Comparison of ENCODE assay signal across 8 cellular contexts in the genomic region with DNA sequence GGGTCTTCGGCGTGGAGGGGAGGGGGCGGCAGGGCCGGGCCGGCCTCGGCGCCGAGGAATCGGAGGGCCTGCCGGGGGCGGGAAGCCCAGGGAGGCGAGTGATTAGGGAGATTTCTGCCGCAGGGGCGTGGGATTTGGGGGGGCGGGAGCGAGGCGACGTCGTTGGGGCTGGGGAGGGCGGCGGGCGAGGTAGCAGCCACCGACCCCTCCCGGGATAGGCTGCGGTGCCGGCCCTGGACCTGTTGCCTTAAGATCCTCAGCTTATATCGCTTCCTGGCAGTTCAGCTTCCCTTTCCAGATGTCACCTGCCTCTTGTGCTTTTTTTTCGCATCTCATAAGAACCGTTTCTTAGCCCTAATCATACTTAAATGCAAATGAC. TPM values are rescaled to one million over a fixed set of nuclear protein-coding genes. Genes with fewer than 3 reads are reported as not detected.
DNase-seq lines count a peak whose midpoint lies in the region; ATAC-seq and TF ChIP-seq lines count a peak whose summit lies in the region.

No MANE protein-coding gene starts in this region.

- H3K79me2 ChIP-seq in DND-41 (ENCODE audit: insufficient read depth, low read length): peaks cover 56% of the 10 kb centered on the region

- peak overlapping the region; percentile 93 to 95 for H3K4me3 ChIP-seq in DND-41 (ENCODE audit: low read depth in 1 of 2, low read length in 2 of 2)

- H3K9ac ChIP-seq in DND-41 (ENCODE audit: low read depth, low read length): peak overlapping the region; percentile 90

- peaks cover under 1% of the 10 kb centered on the region for H3K9me3 Mint-ChIP-seq in T-helper 2 cell treated with Interferon-gamma antibody and Interleukin-4, amounts not matched to agents 5 μg/mL and 100 μg/mL, for 36 hours
- H3K9me3 Mint-ChIP-seq in neural crest cell: no peaks in the 10 kb centered on the region

- peak overlapping the region; percentile 93 for H2AFZ ChIP-seq in DND-41 (ENCODE audit: low read depth, low read length)

- ATAC-seq in DND-41 (ENCODE audit: insufficient read depth, low read depth): peak; percentile 24; the same call in 2 of the 3 replicates
- ATAC-seq in HG02840 (IDR thresholded peaks at IDR 0.05; ENCODE audit: low FRiP score, unreplicated experiment): peak; percentile 8
- ATAC-seq in esophagus mucosa: peak; percentile 5
- ATAC-seq in GM18861 (IDR thresholded peaks at IDR 0.05; ENCODE audit: unreplicated experiment): no peak
- ATAC-seq in HG03521 (IDR thresholded peaks at IDR 0.05; ENCODE audit: unreplicated experiment): no peak

- no peaks in the 10 kb centered on the region for H3K27me3 Mint-ChIP-seq in T-helper 2 cell treated with Interferon-gamma antibody and Interleukin-4, amounts not matched to agents 5 μg/mL and 100 μg/mL, for 36 hours (ENCODE audit: low read depth)
- H3K27me3 Mint-ChIP-seq in neural crest cell (ENCODE audit: low read depth): no peaks in the 10 kb centered on the region

- DNase-seq in DND-41 (peak; percentile 27), neural crest cell (ENCODE audit: low read depth, low spot score) (no peak), GM13977 (ENCODE audit: low spot score) (no peak)
- DNase-seq in T-helper 2 cell treated with Interferon-gamma antibody and Interleukin-4, amounts not matched to agents 5 μg/mL and 100 μg/mL, for 36 hours (ENCODE audit: low spot score): no peak

- peak overlapping the region; percentile 78; the same call in 1 of the 2 replicates for H3K27ac ChIP-seq in DND-41 (ENCODE audit: low read length)

- peaks cover 27% of the 10 kb centered on the region for H3K4me1 ChIP-seq in DND-41 (ENCODE audit: insufficient read depth, low read length)

- in situ Hi-C loops in GM13977 (cut with MboI; ENCODE audit: low pct_unique_long_range_greater_than_20kb, low sequenced_read_pairs, unreplicated experiment): no loop called here

- peak overlapping the region; percentile 95 for H3K4me3 Mint-ChIP-seq in T-helper 2 cell treated with Interferon-gamma antibody and Interleukin-4, amounts not matched to agents 5 μg/mL and 100 μg/mL, for 36 hours
- H3K4me3 Mint-ChIP-seq in neural crest cell: peak overlapping the region; percentile 87

- H3K9me3 ChIP-seq in DND-41 (ENCODE audit: insufficient read depth, low read length, severe bottlenecking): peaks cover 4% of the 10 kb centered on the region

- H3K27me3 ChIP-seq in DND-41 (ENCODE audit: insufficient read depth, low read length, poor library complexity): no peaks in the 10 kb centered on the region

- H3K4me1 Mint-ChIP-seq in T-helper 2 cell treated with Interferon-gamma antibody and Interleukin-4, amounts not matched to agents 5 μg/mL and 100 μg/mL, for 36 hours (ENCODE audit: low read depth): peaks cover 16% of the 10 kb centered on the region
- peaks cover 37% of the 10 kb centered on the region for H3K4me1 Mint-ChIP-seq in neural crest cell

- H4K20me1 ChIP-seq in DND-41 (ENCODE audit: insufficient read depth, low read length): peaks cover 34% of the 10 kb centered on the region

- H3K27ac Mint-ChIP-seq in T-helper 2 cell treated with Interferon-gamma antibody and Interleukin-4, amounts not matched to agents 5 μg/mL and 100 μg/mL, for 36 hours: peak overlapping the region; percentile 18
- H3K27ac Mint-ChIP-seq in neural crest cell (ENCODE audit: unreplicated experiment): peak overlapping the region; percentile 22

- no peaks in the 10 kb centered on the region for H3K36me3 Mint-ChIP-seq in T-helper 2 cell treated with Interferon-gamma antibody and Interleukin-4, amounts not matched to agents 5 μg/mL and 100 μg/mL, for 36 hours (ENCODE audit: low read depth)
- no peaks in the 10 kb centered on the region for H3K36me3 Mint-ChIP-seq in neural crest cell (ENCODE audit: low read depth)

- peaks cover 3% of the 10 kb centered on the region; the same call in 1 of the 2 replicates for H3K36me3 ChIP-seq in DND-41 (ENCODE audit: insufficient read depth, low read length)

- TF ChIP-seq CTCF in DND-41 (IDR thresholded peaks at IDR 0.05; ENCODE audit: borderline replicate concordance, extremely low read depth, low read length, poor library complexity, severe bottlenecking): no peak
- TF ChIP-seq CTCF in neural crest cell (conservative IDR thresholded peaks at IDR 0.05): no peak
- no peak for TF ChIP-seq CTCF in GM13977 (IDR thresholded peaks at IDR 0.05; ENCODE audit: extremely low read depth, insufficient read depth, missing control alignments)

- peak overlapping the region; percentile 97 for H3K4me2 ChIP-seq in DND-41 (ENCODE audit: insufficient read depth, low read length)

RNA-seq across cellular contexts. Expression of a gene that starts 0.6 kb away (rescaled TPM):
- 17.5 TPM for total RNA-seq in esophagus mucosa
- 18.8 and 19.2 TPM in 2 replicates for total RNA-seq in neural crest cell

Comparison
In these comparisons a context has a peak if more than half of its experiments do, and no peak if none do; other contexts are left out.
1. ATAC-seq: peak in DND-41 (single experiment), HG02840 (single experiment) and esophagus mucosa (single experiment); none in GM18861 (single experiment) and HG03521 (single experiment).